13 cellular contexts compared by ENCODE assay signal in the genomic region with DNA sequence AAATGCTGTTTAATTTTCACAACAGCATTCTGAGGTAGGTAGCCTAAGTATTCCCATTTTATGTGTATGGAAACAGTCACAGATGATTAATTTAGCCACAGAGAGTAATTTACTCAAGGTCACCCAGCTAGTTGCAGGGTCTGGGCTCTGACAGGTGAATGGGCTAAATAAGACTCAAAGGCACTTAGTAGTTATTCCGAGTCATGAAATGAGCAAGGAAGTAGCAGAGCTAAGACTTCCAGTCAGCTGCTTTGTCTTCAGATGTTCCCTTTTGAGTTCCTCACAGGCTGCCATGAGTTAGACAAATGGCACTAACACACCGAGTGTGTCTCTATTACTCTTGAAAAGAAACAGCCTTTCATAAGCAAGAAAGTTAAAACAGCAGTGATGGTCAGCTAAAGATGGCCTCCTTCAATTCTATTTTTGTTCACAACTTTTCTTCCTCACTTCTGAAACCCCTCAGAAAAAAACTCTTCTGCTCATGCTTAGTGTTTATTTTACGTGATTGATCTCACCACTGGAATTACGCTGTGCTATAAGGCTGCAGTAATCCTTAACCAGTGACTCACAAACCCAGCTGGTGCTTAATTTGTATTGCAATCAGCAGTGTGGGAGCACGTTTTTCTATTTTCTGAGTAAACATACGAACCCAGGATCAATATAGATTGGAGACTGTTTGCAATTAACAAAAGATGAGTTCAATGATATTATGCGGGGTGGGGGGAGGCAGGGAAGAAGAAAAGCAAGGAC.
DNase-seq lines count a peak whose midpoint lies in the region; ATAC-seq lines count a peak whose summit lies in the region.
"Had no signal": no experiment of that assay in that cellular context is flagged by ENCODE, and none has a peak within 500 bp of the region (broad histone marks: within the 10 kb centered on the region; RNA-seq: fewer than 3 reads in every experiment).

No MANE protein-coding gene starts in this region.

- H2BK5ac ChIP-seq in neuronal stem cell (ENCODE audit: low read length), result no peak overlapping the region

- DNase-seq in DMS53 treated with DMSO at 0.1 percent for 48 hours (lab: John Stamatoyannopoulos, UW; ENCODE audit: unreplicated experiment) (peak; percentile 53), NCI-H748 (lab: John Stamatoyannopoulos, UW; ENCODE audit: unreplicated experiment) (peak; percentile 85), neuronal stem cell (ENCODE audit: low spot score) (no peak), UCSD-AML1 (lab: John Stamatoyannopoulos, UW; ENCODE audit: unreplicated experiment) (no peak), activated gamma-delta T cell (lab: John Stamatoyannopoulos, UW) (no peak)
- DNase-seq: activated gamma-delta T cell treated with Interleukin-2 at 50 U/mL for 16 hours, lower lobe of right lung, NCI-H1105 had no signal

- no peak overlapping the region for H2AK5ac ChIP-seq in neuronal stem cell (ENCODE audit: low read depth, low read length)

- no peak overlapping the region for H3K23ac ChIP-seq in neuronal stem cell (ENCODE audit: low read depth, low read length, poor library complexity)

- H3K27me3 ChIP-seq in endocrine pancreas (ENCODE audit: control insufficient read depth, insufficient read depth, low read length) (no peaks in the 10 kb centered on the region), neuronal stem cell (ENCODE audit: control insufficient read depth in 3 of 3, insufficient read depth in 3 of 3, low read depth in 1 of 3, low read length in 3 of 3) (no peaks in the 10 kb centered on the region)

- peak overlapping the region; percentile 44 for H2AFZ ChIP-seq in neuronal stem cell (ENCODE audit: low read length)

- H3K14ac ChIP-seq in neuronal stem cell (ENCODE audit: low read length), result no peak overlapping the region

- H4K8ac ChIP-seq in neuronal stem cell (ENCODE audit: low read depth, low read length), result no peak overlapping the region

- H3K9ac ChIP-seq in endocrine pancreas (ENCODE audit: control insufficient read depth, insufficient read depth, low read length) (no peak overlapping the region), neuronal stem cell (ENCODE audit: low read depth, low read length, poor library complexity) (no peak overlapping the region)

- no peak overlapping the region for H2BK15ac ChIP-seq in neuronal stem cell (ENCODE audit: low read length)

- H3K4me3 ChIP-seq in endocrine pancreas (ENCODE audit: control insufficient read depth, insufficient read depth, low read length) (peak overlapping the region; percentile 31), neuronal stem cell (ENCODE audit: low read length in 2 of 2) (no peak overlapping the region)
- H3K4me3 ChIP-seq: lower lobe of right lung, skin epidermis had no signal

- H3K4me2 ChIP-seq in neuronal stem cell (ENCODE audit: insufficient read depth, low read length, poor library complexity, severe bottlenecking), result no peak overlapping the region

- H3K18ac ChIP-seq in neuronal stem cell (ENCODE audit: low read length), result no peak overlapping the region

- no peak for ATAC-seq in HG03460 (IDR thresholded peaks at IDR 0.05; ENCODE audit: unreplicated experiment)
- ATAC-seq in HG02973 (IDR thresholded peaks at IDR 0.05; ENCODE audit: unreplicated experiment), result no peak
- ATAC-seq: lower lobe of right lung, WTC11 had no signal

- no peak overlapping the region for H3K4ac ChIP-seq in neuronal stem cell (ENCODE audit: low read length)

- WGBS in neuronal stem cell (ENCODE audit: extremely low coverage in 2 of 2, insufficient read length in 2 of 2, insufficient replicate concordance in 1 of 2), 2 donors, result no CpG with 5 or more reads among the region's 7 CpGs

- no peak overlapping the region for H4K91ac ChIP-seq in neuronal stem cell (ENCODE audit: low read depth, low read length, poor library complexity)

- peak overlapping the region; percentile 19 for H3K27ac ChIP-seq in neuronal stem cell (replicated peaks; ENCODE audit: low read length)
- H3K27ac ChIP-seq: lower lobe of right lung, skin epidermis had no signal

- H2BK120ac ChIP-seq in neuronal stem cell (ENCODE audit: low read depth, low read length), result no peak overlapping the region

- H3K9me3 ChIP-seq in endocrine pancreas (ENCODE audit: control insufficient read depth, low read length) (no peaks in the 10 kb centered on the region), neuronal stem cell (replicated peaks in 1 of 2; ENCODE audit: control insufficient read depth in 2 of 2, insufficient read depth in 1 of 2, low read depth in 1 of 2, low read length in 2 of 2) (no peaks in the 10 kb centered on the region)
- H3K9me3 ChIP-seq: lower lobe of right lung had no signal

- H3K36me3 ChIP-seq in endocrine pancreas (ENCODE audit: control insufficient read depth, insufficient read depth, low read length) (no peaks in the 10 kb centered on the region), neuronal stem cell (replicated peaks in 1 of 2; ENCODE audit: control insufficient read depth in 2 of 2, insufficient read depth in 2 of 2, low read length in 2 of 2) (no peaks in the 10 kb centered on the region)
- H3K36me3 ChIP-seq: lower lobe of right lung had no signal

- H3K4me1 ChIP-seq in endocrine pancreas (ENCODE audit: control insufficient read depth, insufficient read depth, low read length), result no peaks in the 10 kb centered on the region
- H3K4me1 ChIP-seq in neuronal stem cell (ENCODE audit: control insufficient read depth in 2 of 2, insufficient read depth in 1 of 2, low read depth in 1 of 2, low read length in 2 of 2), result peaks cover 9 to 15% of the 10 kb centered on the region in 2 donors

- H2BK12ac ChIP-seq in neuronal stem cell (ENCODE audit: low read length), result no peak overlapping the region

- H3K79me1 ChIP-seq in neuronal stem cell (ENCODE audit: low read depth, low read length), result no peaks in the 10 kb centered on the region

Comparison
In these comparisons a context has a peak if more than half of its experiments do, and no peak if none do; other contexts are left out.
1. DNase-seq: peak in DMS53 treated with DMSO at 0.1 percent for 48 hours (single experiment) and NCI-H748 (single experiment); none in neuronal stem cell (single experiment), UCSD-AML1 (single experiment) and activated gamma-delta T cell (single experiment).